In genomic region chr3:119396870-119397269, GRCh38 we compare ENCODE assay signal across 1 cellular context.
TF ChIP-seq lines count a peak whose summit lies in the region.

No MANE protein-coding gene starts in this region.

TF ChIP-seq in GM12878, 131 proteins besides CTCF, POLR2A, EP300 and RAD21 (continued from another document):
- TF ChIP-seq, protein P1, sequence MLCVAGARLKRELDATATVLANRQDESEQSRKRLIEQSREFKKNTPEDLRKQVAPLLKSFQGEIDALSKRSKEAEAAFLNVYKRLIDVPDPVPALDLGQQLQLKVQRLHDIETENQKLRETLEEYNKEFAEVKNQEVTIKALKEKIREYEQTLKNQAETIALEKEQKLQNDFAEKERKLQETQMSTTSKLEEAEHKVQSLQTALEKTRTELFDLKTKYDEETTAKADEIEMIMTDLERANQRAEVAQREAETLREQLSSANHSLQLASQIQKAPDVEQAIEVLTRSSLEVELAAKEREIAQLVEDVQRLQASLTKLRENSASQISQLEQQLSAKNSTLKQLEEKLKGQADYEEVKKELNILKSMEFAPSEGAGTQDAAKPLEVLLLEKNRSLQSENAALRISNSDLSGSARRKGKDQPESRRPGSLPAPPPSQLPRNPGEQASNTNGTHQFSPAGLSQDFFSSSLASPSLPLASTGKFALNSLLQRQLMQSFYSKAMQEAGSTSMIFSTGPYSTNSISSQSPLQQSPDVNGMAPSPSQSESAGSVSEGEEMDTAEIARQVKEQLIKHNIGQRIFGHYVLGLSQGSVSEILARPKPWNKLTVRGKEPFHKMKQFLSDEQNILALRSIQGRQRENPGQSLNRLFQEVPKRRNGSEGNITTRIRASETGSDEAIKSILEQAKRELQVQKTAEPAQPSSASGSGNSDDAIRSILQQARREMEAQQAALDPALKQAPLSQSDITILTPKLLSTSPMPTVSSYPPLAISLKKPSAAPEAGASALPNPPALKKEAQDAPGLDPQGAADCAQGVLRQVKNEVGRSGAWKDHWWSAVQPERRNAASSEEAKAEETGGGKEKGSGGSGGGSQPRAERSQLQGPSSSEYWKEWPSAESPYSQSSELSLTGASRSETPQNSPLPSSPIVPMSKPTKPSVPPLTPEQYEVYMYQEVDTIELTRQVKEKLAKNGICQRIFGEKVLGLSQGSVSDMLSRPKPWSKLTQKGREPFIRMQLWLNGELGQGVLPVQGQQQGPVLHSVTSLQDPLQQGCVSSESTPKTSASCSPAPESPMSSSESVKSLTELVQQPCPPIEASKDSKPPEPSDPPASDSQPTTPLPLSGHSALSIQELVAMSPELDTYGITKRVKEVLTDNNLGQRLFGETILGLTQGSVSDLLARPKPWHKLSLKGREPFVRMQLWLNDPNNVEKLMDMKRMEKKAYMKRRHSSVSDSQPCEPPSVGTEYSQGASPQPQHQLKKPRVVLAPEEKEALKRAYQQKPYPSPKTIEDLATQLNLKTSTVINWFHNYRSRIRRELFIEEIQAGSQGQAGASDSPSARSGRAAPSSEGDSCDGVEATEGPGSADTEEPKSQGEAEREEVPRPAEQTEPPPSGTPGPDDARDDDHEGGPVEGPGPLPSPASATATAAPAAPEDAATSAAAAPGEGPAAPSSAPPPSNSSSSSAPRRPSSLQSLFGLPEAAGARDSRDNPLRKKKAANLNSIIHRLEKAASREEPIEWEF (IDR thresholded peaks at IDR 0.05; ENCODE audit: insufficient replicate concordance, low read depth, low read length), result no peak
- TF ChIP-seq NR2C2 (IDR thresholded peaks at IDR 0.05; ENCODE audit: borderline replicate concordance, control insufficient read depth, insufficient read length, low read depth) (no peak), ZNF384 (IDR thresholded peaks at IDR 0.05; ENCODE audit: borderline replicate concordance, low read depth, low read length) (no peak), ASH2L (IDR thresholded peaks at IDR 0.05; ENCODE audit: borderline replicate concordance, low read depth) (no peak), ZZZ3 (IDR thresholded peaks at IDR 0.05; ENCODE audit: control insufficient read depth, insufficient read length, low read depth) (no peak), TAF1 (IDR thresholded peaks at IDR 0.05; ENCODE audit: borderline replicate concordance, low read depth, low read length) (no peak), SUZ12 (IDR thresholded peaks at IDR 0.05; ENCODE audit: unreplicated experiment) (no peak), PML (IDR thresholded peaks at IDR 0.05; ENCODE audit: low read length) (no peak), KDM1A (IDR thresholded peaks at IDR 0.05; ENCODE audit: borderline replicate concordance) (no peak)
- TF ChIP-seq, protein P2, sequence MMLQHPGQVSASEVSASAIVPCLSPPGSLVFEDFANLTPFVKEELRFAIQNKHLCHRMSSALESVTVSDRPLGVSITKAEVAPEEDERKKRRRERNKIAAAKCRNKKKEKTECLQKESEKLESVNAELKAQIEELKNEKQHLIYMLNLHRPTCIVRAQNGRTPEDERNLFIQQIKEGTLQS (IDR thresholded peaks at IDR 0.05; ENCODE audit: borderline replicate concordance, extremely low read depth, low read depth, low read length), result no peak
- TF ChIP-seq, protein P3, sequence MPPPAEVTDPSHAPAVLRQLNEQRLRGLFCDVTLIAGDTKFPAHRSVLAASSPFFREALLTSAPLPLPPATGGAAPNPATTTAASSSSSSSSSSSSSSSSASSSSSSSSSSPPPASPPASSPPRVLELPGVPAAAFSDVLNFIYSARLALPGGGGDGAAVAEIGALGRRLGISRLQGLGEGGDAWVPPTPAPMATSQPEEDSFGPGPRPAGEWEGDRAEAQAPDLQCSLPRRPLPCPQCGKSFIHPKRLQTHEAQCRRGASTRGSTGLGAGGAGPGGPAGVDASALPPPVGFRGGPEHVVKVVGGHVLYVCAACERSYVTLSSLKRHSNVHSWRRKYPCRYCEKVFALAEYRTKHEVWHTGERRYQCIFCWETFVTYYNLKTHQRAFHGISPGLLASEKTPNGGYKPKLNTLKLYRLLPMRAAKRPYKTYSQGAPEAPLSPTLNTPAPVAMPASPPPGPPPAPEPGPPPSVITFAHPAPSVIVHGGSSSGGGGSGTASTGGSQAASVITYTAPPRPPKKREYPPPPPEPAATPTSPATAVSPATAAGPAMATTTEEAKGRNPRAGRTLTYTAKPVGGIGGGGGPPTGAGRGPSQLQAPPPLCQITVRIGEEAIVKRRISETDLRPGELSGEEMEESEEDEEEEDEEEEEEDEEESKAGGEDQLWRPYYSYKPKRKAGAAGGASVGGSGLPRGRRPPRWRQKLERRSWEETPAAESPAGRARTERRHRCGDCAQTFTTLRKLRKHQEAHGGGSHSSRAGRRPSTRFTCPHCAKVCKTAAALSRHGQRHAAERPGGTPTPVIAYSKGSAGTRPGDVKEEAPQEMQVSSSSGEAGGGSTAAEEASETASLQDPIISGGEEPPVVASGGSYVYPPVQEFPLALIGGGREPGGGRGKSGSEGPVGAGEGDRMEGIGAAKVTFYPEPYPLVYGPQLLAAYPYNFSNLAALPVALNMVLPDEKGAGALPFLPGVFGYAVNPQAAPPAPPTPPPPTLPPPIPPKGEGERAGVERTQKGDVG (CRISPR knock-in tag; IDR thresholded peaks at IDR 0.05), result no peak
- TF ChIP-seq, protein P4, sequence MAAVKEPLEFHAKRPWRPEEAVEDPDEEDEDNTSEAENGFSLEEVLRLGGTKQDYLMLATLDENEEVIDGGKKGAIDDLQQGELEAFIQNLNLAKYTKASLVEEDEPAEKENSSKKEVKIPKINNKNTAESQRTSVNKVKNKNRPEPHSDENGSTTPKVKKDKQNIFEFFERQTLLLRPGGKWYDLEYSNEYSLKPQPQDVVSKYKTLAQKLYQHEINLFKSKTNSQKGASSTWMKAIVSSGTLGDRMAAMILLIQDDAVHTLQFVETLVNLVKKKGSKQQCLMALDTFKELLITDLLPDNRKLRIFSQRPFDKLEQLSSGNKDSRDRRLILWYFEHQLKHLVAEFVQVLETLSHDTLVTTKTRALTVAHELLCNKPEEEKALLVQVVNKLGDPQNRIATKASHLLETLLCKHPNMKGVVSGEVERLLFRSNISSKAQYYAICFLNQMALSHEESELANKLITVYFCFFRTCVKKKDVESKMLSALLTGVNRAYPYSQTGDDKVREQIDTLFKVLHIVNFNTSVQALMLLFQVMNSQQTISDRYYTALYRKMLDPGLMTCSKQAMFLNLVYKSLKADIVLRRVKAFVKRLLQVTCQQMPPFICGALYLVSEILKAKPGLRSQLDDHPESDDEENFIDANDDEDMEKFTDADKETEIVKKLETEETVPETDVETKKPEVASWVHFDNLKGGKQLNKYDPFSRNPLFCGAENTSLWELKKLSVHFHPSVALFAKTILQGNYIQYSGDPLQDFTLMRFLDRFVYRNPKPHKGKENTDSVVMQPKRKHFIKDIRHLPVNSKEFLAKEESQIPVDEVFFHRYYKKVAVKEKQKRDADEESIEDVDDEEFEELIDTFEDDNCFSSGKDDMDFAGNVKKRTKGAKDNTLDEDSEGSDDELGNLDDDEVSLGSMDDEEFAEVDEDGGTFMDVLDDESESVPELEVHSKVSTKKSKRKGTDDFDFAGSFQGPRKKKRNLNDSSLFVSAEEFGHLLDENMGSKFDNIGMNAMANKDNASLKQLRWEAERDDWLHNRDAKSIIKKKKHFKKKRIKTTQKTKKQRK (IDR thresholded peaks at IDR 0.05; ENCODE audit: low read depth, low read length), result no peak
- TF ChIP-seq, protein P5, sequence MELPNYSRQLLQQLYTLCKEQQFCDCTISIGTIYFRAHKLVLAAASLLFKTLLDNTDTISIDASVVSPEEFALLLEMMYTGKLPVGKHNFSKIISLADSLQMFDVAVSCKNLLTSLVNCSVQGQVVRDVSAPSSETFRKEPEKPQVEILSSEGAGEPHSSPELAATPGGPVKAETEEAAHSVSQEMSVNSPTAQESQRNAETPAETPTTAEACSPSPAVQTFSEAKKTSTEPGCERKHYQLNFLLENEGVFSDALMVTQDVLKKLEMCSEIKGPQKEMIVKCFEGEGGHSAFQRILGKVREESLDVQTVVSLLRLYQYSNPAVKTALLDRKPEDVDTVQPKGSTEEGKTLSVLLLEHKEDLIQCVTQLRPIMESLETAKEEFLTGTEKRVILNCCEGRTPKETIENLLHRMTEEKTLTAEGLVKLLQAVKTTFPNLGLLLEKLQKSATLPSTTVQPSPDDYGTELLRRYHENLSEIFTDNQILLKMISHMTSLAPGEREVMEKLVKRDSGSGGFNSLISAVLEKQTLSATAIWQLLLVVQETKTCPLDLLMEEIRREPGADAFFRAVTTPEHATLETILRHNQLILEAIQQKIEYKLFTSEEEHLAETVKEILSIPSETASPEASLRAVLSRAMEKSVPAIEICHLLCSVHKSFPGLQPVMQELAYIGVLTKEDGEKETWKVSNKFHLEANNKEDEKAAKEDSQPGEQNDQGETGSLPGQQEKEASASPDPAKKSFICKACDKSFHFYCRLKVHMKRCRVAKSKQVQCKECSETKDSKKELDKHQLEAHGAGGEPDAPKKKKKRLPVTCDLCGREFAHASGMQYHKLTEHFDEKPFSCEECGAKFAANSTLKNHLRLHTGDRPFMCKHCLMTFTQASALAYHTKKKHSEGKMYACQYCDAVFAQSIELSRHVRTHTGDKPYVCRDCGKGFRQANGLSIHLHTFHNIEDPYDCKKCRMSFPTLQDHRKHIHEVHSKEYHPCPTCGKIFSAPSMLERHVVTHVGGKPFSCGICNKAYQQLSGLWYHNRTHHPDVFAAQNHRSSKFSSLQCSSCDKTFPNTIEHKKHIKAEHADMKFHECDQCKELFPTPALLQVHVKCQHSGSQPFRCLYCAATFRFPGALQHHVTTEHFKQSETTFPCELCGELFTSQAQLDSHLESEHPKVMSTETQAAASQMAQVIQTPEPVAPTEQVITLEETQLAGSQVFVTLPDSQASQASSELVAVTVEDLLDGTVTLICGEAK (IDR thresholded peaks at IDR 0.05; ENCODE audit: borderline replicate concordance), result no peak
